In genomic region chr13:80469841-80470378, GRCh38 we compare ENCODE assay signal across 9 cellular contexts.
DNase-seq lines count a peak whose midpoint lies in the region; ATAC-seq and TF ChIP-seq lines count a peak whose summit lies in the region.
"Had no signal": no experiment of that assay in that cellular context is flagged by ENCODE, and none has a peak within 500 bp of the region (broad histone marks: within the 10 kb centered on the region; RNA-seq: fewer than 3 reads in every experiment).

No MANE protein-coding gene starts in this region.

- TF ChIP-seq CTCF in transverse colon (IDR thresholded peaks at IDR 0.05), result no peak

- in situ Hi-C loops in transverse colon (cut with MboI; ENCODE audit: low pct_ligation_motif_present in 1 of 4, low pct_unique_long_range_greater_than_20kb in 1 of 4, low sequenced_read_pairs in 3 of 4), result no loop called here

- no peak overlapping the region for H4K91ac ChIP-seq in mesenchymal stem cell (ENCODE audit: low read length)

- H2BK15ac ChIP-seq in mesenchymal stem cell (ENCODE audit: low read depth, poor library complexity, severe bottlenecking), result no peak overlapping the region

- no peak overlapping the region for H2BK12ac ChIP-seq in mesenchymal stem cell (ENCODE audit: low read length in 2 of 2)

- no peak overlapping the region for H2BK5ac ChIP-seq in mesenchymal stem cell (ENCODE audit: low read depth, low read length, poor library complexity, severe bottlenecking)

- no peak overlapping the region for H3K4me2 ChIP-seq in mesenchymal stem cell (ENCODE audit: low read length, poor library complexity, severe bottlenecking)

- H2AK5ac ChIP-seq in mesenchymal stem cell (ENCODE audit: low read length, severe bottlenecking), result no peak overlapping the region

- no peaks in the 10 kb centered on the region for H3K79me1 ChIP-seq in mesenchymal stem cell (replicated peaks; ENCODE audit: low read length, poor library complexity, severe bottlenecking)

- no peak overlapping the region for H2BK120ac ChIP-seq in mesenchymal stem cell (ENCODE audit: low read depth, low read length)

- DNase-seq in NOMO-1 treated with DMSO at 0.1 percent for 48 hours (lab: John Stamatoyannopoulos, UW; ENCODE audit: unreplicated experiment), result peak; percentile 70
- peak; percentile 84 for DNase-seq in dermis blood vessel endothelial cell
- DNase-seq in mesenchymal stem cell, result peak; percentile 92
- peak; percentile 37 for DNase-seq in transverse colon
- DNase-seq in activated naive CD4-positive, alpha-beta T cell (lab: John Stamatoyannopoulos, UW), result no peak
- DNase-seq in activated naive CD4-positive, alpha-beta T cell treated with Interleukin-2 at 50 U/mL for 16 hours, result no peak
- DNase-seq: SHP77 treated with DMSO at 0.1 percent for 48 hours had no signal

- TF ChIP-seq EP300 in transverse colon (IDR thresholded peaks at IDR 0.05; ENCODE audit: low read depth), result peak; percentile 63

- no peaks in the 10 kb centered on the region for H3K27me3 ChIP-seq in mesenchymal stem cell (ENCODE audit: control insufficient read depth in 1 of 2, insufficient read depth in 1 of 2, low read length in 2 of 2)
- H3K27me3 ChIP-seq in transverse colon, result no peaks in the 10 kb centered on the region

- no peak for TF ChIP-seq POLR2A in transverse colon (IDR thresholded peaks at IDR 0.05)

- H3K27ac ChIP-seq in mesenchymal stem cell (ENCODE audit: low read length, poor library complexity, severe bottlenecking), result no peak overlapping the region
- H3K27ac ChIP-seq in transverse colon, result peak overlapping the region; percentile 70 to 80 (median 74)

- H3K36me3 ChIP-seq in mesenchymal stem cell (ENCODE audit: control insufficient read depth in 1 of 2, insufficient read depth in 2 of 2, low read depth in 1 of 2, low read length in 2 of 2), result no peaks in the 10 kb centered on the region
- H3K36me3 ChIP-seq in transverse colon, result no peaks in the 10 kb centered on the region

- peak overlapping the region; percentile 57 for H3K9ac ChIP-seq in mesenchymal stem cell (ENCODE audit: low read length)

- no peak overlapping the region for H3K23ac ChIP-seq in mesenchymal stem cell (ENCODE audit: low read length in 2 of 2)

- WGBS in mesenchymal stem cell, result 0% methylated on average over 1 of the region's 3 CpGs
- 68 to 90% methylated on average over 1 to 3 of the region's 3 CpGs for WGBS in transverse colon (ENCODE audit: low coverage in 1 of 2), 2 donors

- H3K4me1 ChIP-seq in mesenchymal stem cell (ENCODE audit: control insufficient read depth, insufficient read depth, low read depth, low read length), result peaks cover 1% of the 10 kb centered on the region
- H3K4me1 ChIP-seq in transverse colon, result peaks cover 0 to 6% (median 0%) of the 10 kb centered on the region in 4 donors

- H2AFZ ChIP-seq in mesenchymal stem cell (ENCODE audit: low read depth, low read length), result no peak overlapping the region

- H3K18ac ChIP-seq in mesenchymal stem cell (ENCODE audit: low read depth in 1 of 2, low read length in 2 of 2), result peak overlapping the region in 1 of 2 experiments; percentile 72

- no peak overlapping the region for H4K8ac ChIP-seq in mesenchymal stem cell (ENCODE audit: low read length)

- no peak overlapping the region for H3K4ac ChIP-seq in mesenchymal stem cell (ENCODE audit: low read depth in 1 of 2, low read length in 2 of 2)

- H3K4me3 ChIP-seq in mesenchymal stem cell (ENCODE audit: insufficient read depth in 1 of 2, low read depth in 1 of 2, low read length in 2 of 2), result peak overlapping the region in 1 of 2 experiments; percentile 51
- no peak overlapping the region for H3K4me3 ChIP-seq in transverse colon

- H3K9me3 ChIP-seq in mesenchymal stem cell (ENCODE audit: control insufficient read depth, low read length), result no peaks in the 10 kb centered on the region
- H3K9me3 ChIP-seq in transverse colon, result no peaks in the 10 kb centered on the region

- no peak for ATAC-seq in GM18870 (IDR thresholded peaks at IDR 0.05; ENCODE audit: unreplicated experiment)
- ATAC-seq in GM19351 (IDR thresholded peaks at IDR 0.05; ENCODE audit: unreplicated experiment), result no peak

- no peak overlapping the region for H3K14ac ChIP-seq in mesenchymal stem cell (ENCODE audit: low read length in 2 of 2)

- intact Hi-C loops in transverse colon (cut with DNase I; ENCODE audit: low total_unique reads), result no loop called here

Comparison
In these comparisons a context has a peak if more than half of its experiments do, and no peak if none do; other contexts are left out.
1. DNase-seq: peak in NOMO-1 treated with DMSO at 0.1 percent for 48 hours (single experiment), dermis blood vessel endothelial cell (single experiment), mesenchymal stem cell (single experiment) and transverse colon (single experiment); none in activated naive CD4-positive, alpha-beta T cell (0 of 4) and activated naive CD4-positive, alpha-beta T cell treated with Interleukin-2 at 50 U/mL for 16 hours (single experiment).